11 cellular contexts compared by ENCODE assay signal in the genomic region with DNA sequence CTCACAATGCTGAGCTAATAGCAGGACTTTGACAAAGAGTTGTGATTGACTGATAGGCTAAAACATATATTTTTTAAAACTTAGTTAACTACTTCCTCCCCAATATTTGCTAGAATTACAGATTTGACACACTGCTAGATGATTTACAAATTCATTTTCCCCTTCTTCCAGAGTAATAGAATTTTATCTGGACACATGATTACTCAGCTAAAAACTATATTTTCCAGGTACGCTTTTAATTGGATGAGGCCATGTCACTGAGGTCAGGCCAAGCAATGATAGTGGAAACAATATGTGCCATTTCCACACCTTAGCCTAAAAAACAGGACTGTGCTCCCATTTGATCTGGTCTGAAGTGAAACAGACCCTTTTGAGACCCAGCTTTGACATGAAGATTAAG.
"Had no signal": no experiment of that assay in that cellular context is flagged by ENCODE, and none has a peak within 500 bp of the region (broad histone marks: within the 10 kb centered on the region; RNA-seq: fewer than 3 reads in every experiment).

No MANE protein-coding gene starts in this region.

- H3K36me3 ChIP-seq: HAP-1 had no signal

- H2AFZ ChIP-seq: GM23248, GM23338 had no signal

- DNase-seq: GM23248, GOT3, H7, H9, HCEC 1CT, HFFc6 had no signal

- H3K4me3 Mint-ChIP-seq: GM23338, H9, HFFc6 had no signal

- H3K4me1 Mint-ChIP-seq: GM23338, H9 had no signal

- H3K4me3 ChIP-seq: GM23248, GM23338, HAP-1 had no signal

- H3K9me3 ChIP-seq: HAP-1 had no signal

- H3K9me3 Mint-ChIP-seq: GM23338, H9, HFFc6 had no signal

- H3K27ac ChIP-seq: GM23248 had no signal

- H3K27ac Mint-ChIP-seq: GM23338, H9, HFFc6 had no signal

- H3K9ac ChIP-seq: GM23248 had no signal

- FAIRE-seq: H1, H54 had no signal

- H3K4me2 ChIP-seq: GM23338 had no signal

- ATAC-seq: GM23338, HCT116 had no signal
